In genomic region chrX:24080245-24080644, GRCh38 we compare ENCODE assay signal across 8 cellular contexts. TPM values are rescaled to one million over a fixed set of nuclear protein-coding genes. Genes with fewer than 3 reads are reported as not detected.
DNase-seq lines count a peak whose midpoint lies in the region; ATAC-seq and TF ChIP-seq lines count a peak whose summit lies in the region.
"Not testable (repeated sequence)": the region's sequence is repeated elsewhere in the genome, so short reads cannot be mapped to it uniquely, and the experiment has no call there.

No MANE protein-coding gene starts in this region.

- not testable (repeated sequence) for H3K4me3 ChIP-seq in CD4-positive, CD25-positive, alpha-beta regulatory T cell (ENCODE audit: low read depth, low read length); OCI-LY7 (ENCODE audit: low read depth, low read length, poor library complexity, severe bottlenecking); cardiac muscle cell

- not testable (repeated sequence) for H3K9me2 ChIP-seq in OCI-LY7 (ENCODE audit: insufficient read depth, low read length)

- H3K27ac ChIP-seq in CD4-positive, CD25-positive, alpha-beta regulatory T cell (ENCODE audit: insufficient read depth, low read length, poor library complexity, severe bottlenecking): not testable (repeated sequence)
- H3K27ac ChIP-seq in OCI-LY7 (ENCODE audit: low read depth, low read length, poor library complexity, severe bottlenecking) (peak overlapping the region; percentile 14), cardiac muscle cell (peak overlapping the region; percentile 5)

- BruUV-seq in OCI-LY7 (replicated peaks; lab: Mats Ljungman, UMichigan): not testable (repeated sequence)

- not testable (repeated sequence) for H3K4me2 ChIP-seq in OCI-LY7 (ENCODE audit: low read length)

- not testable (repeated sequence) for H3K9me3 Mint-ChIP-seq in CD4-positive, CD25-positive, alpha-beta regulatory T cell; activated CD4-positive, alpha-beta T cell treated with anti-CD3 and anti-CD28 coated beads, Interleukin-2, amount 10 ng/mL, durations not matched to agents 7 days and 5 days; activated T-helper 2 cell treated with anti-CD3 and anti-CD28 coated beads, Interferon-gamma antibody, Interleukin-2, Interleukin-4, amounts not matched to agents 10 μg/mL and 5 μg/mL and 100 μg/mL, durations not matched to agents 14 hours and 24 hours and 36 hours; stimulated activated effector memory CD8-positive, alpha-beta T cell treated with anti-CD3 and anti-CD28 coated beads, Interleukin-12 subunit alpha, Interleukin-12 subunit beta, amount 100 ng/mL, for 72 hours

- H4K20me1 ChIP-seq in OCI-LY7 (ENCODE audit: insufficient read depth, low read length): not testable (repeated sequence)

- not testable (repeated sequence) for H2AFZ ChIP-seq in OCI-LY7 (ENCODE audit: low read length)

- POLR2A ChIA-PET in OCI-LY7 (lab: Charles Lee): interaction anchor here (0.6 kb wide), 1 partner anchor 1606 kb away, joined by 4 read pairs; no protein-coding TSS in a partner anchor
- POLR2A ChIA-PET in activated CD4-positive, alpha-beta T cell treated with anti-CD3 and anti-CD28 coated beads, Interleukin-2, amount 10 ng/mL, durations not matched to agents 7 days and 5 days (lab: Charles Lee): interaction anchor here (0.8 kb wide), 1 partner anchor 181 kb away, joined by 3 read pairs; no protein-coding TSS in a partner anchor

- H3K27me3 ChIP-seq in CD4-positive, CD25-positive, alpha-beta regulatory T cell (ENCODE audit: control insufficient read depth, insufficient read depth, low read length); cardiac muscle cell: not testable (repeated sequence)

- H3K27me3 Mint-ChIP-seq in CD4-positive, CD25-positive, alpha-beta regulatory T cell; activated CD4-positive, alpha-beta T cell treated with anti-CD3 and anti-CD28 coated beads, Interleukin-2, amount 10 ng/mL, durations not matched to agents 7 days and 5 days; activated T-helper 2 cell treated with anti-CD3 and anti-CD28 coated beads, Interferon-gamma antibody, Interleukin-2, Interleukin-4, amounts not matched to agents 10 μg/mL and 5 μg/mL and 100 μg/mL, durations not matched to agents 14 hours and 24 hours and 36 hours (ENCODE audit: low read depth): not testable (repeated sequence)

- H3K36me3 Mint-ChIP-seq in CD4-positive, CD25-positive, alpha-beta regulatory T cell: peaks cover 28% of the 10 kb centered on the region
- H3K36me3 Mint-ChIP-seq in activated CD4-positive, alpha-beta T cell treated with anti-CD3 and anti-CD28 coated beads, Interleukin-2, amount 10 ng/mL, durations not matched to agents 7 days and 5 days (ENCODE audit: low read depth): peaks cover 18% of the 10 kb centered on the region
- H3K36me3 Mint-ChIP-seq in activated T-helper 2 cell treated with anti-CD3 and anti-CD28 coated beads, Interferon-gamma antibody, Interleukin-2, Interleukin-4, amounts not matched to agents 10 μg/mL and 5 μg/mL and 100 μg/mL, durations not matched to agents 14 hours and 24 hours and 36 hours (ENCODE audit: low read depth): peaks cover 26% of the 10 kb centered on the region
- H3K36me3 Mint-ChIP-seq in stimulated activated effector memory CD8-positive, alpha-beta T cell treated with anti-CD3 and anti-CD28 coated beads, Interleukin-12 subunit alpha, Interleukin-12 subunit beta, amount 100 ng/mL, for 72 hours: peaks cover 15% of the 10 kb centered on the region

- H3K4me1 ChIP-seq in CD4-positive, CD25-positive, alpha-beta regulatory T cell (ENCODE audit: control insufficient read depth, insufficient read depth, low read length, poor library complexity, severe bottlenecking); OCI-LY7 (ENCODE audit: insufficient read depth, low read length, poor library complexity, severe bottlenecking); cardiac muscle cell (ENCODE audit: low read depth): not testable (repeated sequence)

- H3K4me1 Mint-ChIP-seq in CD4-positive, CD25-positive, alpha-beta regulatory T cell: not testable (repeated sequence)
- H3K4me1 Mint-ChIP-seq in activated CD4-positive, alpha-beta T cell treated with anti-CD3 and anti-CD28 coated beads, Interleukin-2, amount 10 ng/mL, durations not matched to agents 7 days and 5 days: peaks cover 14% of the 10 kb centered on the region
- H3K4me1 Mint-ChIP-seq in activated T-helper 2 cell treated with anti-CD3 and anti-CD28 coated beads, Interferon-gamma antibody, Interleukin-2, Interleukin-4, amounts not matched to agents 10 μg/mL and 5 μg/mL and 100 μg/mL, durations not matched to agents 14 hours and 24 hours and 36 hours (ENCODE audit: low read depth): peaks cover 12% of the 10 kb centered on the region
- peaks cover 10% of the 10 kb centered on the region for H3K4me1 Mint-ChIP-seq in stimulated activated effector memory CD8-positive, alpha-beta T cell treated with anti-CD3 and anti-CD28 coated beads, Interleukin-12 subunit alpha, Interleukin-12 subunit beta, amount 100 ng/mL, for 72 hours

- intact Hi-C loops in OCI-LY7 (cut with micrococcal nuclease; ENCODE audit: unreplicated experiment): loop anchor here (1.0 kb wide), 1 partner anchor 70 kb away; no protein-coding TSS in a partner anchor
- intact Hi-C loops in activated T-helper 2 cell treated with anti-CD3 and anti-CD28 coated beads, Interferon-gamma antibody, Interleukin-2, Interleukin-4, amounts not matched to agents 10 μg/mL and 5 μg/mL and 100 μg/mL, durations not matched to agents 14 hours and 24 hours and 36 hours (cut with micrococcal nuclease): loop anchor here (2.0 kb wide), 5 partner anchors 21 to 163 kb away; partner anchors contain the start of gene EIF2S3

- not testable (repeated sequence) for H3K4me3 Mint-ChIP-seq in CD4-positive, CD25-positive, alpha-beta regulatory T cell; activated CD4-positive, alpha-beta T cell treated with anti-CD3 and anti-CD28 coated beads, Interleukin-2, amount 10 ng/mL, durations not matched to agents 7 days and 5 days
- peak overlapping the region; percentile 63 for H3K4me3 Mint-ChIP-seq in activated T-helper 2 cell treated with anti-CD3 and anti-CD28 coated beads, Interferon-gamma antibody, Interleukin-2, Interleukin-4, amounts not matched to agents 10 μg/mL and 5 μg/mL and 100 μg/mL, durations not matched to agents 14 hours and 24 hours and 36 hours (ENCODE audit: low read depth)
- H3K4me3 Mint-ChIP-seq in stimulated activated effector memory CD8-positive, alpha-beta T cell treated with anti-CD3 and anti-CD28 coated beads, Interleukin-12 subunit alpha, Interleukin-12 subunit beta, amount 100 ng/mL, for 72 hours: peak overlapping the region; percentile 40

- not testable (repeated sequence) for TF ChIP-seq CTCF in OCI-LY7 (conservative IDR thresholded peaks at IDR 0.05; ENCODE audit: low read length); cardiac muscle cell (IDR thresholded peaks at IDR 0.05; ENCODE audit: low read depth, low read length)

- ATAC-seq in CD4-positive, CD25-positive, alpha-beta regulatory T cell (ENCODE audit: low read depth in 2 of 2): not testable (repeated sequence)
- ATAC-seq in GM21723 (IDR thresholded peaks at IDR 0.05; ENCODE audit: unreplicated experiment) (peak; percentile 10), HG02884 (IDR thresholded peaks at IDR 0.05; ENCODE audit: unreplicated experiment) (peak; percentile 16)
- peak; percentile 29 for ATAC-seq in stimulated activated effector memory CD8-positive, alpha-beta T cell treated with anti-CD3 and anti-CD28 coated beads, Interleukin-12 subunit alpha, Interleukin-12 subunit beta, amount 100 ng/mL, for 72 hours

- peaks cover 19% of the 10 kb centered on the region for H3K36me3 ChIP-seq in CD4-positive, CD25-positive, alpha-beta regulatory T cell (ENCODE audit: control insufficient read depth, insufficient read depth, low read length)
- H3K36me3 ChIP-seq in OCI-LY7 (ENCODE audit: insufficient read depth, low read length) (peaks cover 38% of the 10 kb centered on the region), cardiac muscle cell (peaks cover 32% of the 10 kb centered on the region)

- H3K9me3 ChIP-seq in CD4-positive, CD25-positive, alpha-beta regulatory T cell (ENCODE audit: control insufficient read depth in 2 of 2, low read length in 2 of 2); OCI-LY7 (ENCODE audit: low read length); cardiac muscle cell (ENCODE audit: low read depth): not testable (repeated sequence)

- not testable (repeated sequence) for H3K79me2 ChIP-seq in OCI-LY7 (ENCODE audit: insufficient read depth, low read depth, low read length)

- CTCF ChIA-PET in OCI-LY7 (lab: Charles Lee; ENCODE audit: unreplicated experiment); activated CD4-positive, alpha-beta T cell treated with anti-CD3 and anti-CD28 coated beads, Interleukin-2, amount 10 ng/mL, durations not matched to agents 7 days and 5 days (lab: Charles Lee): not testable (repeated sequence)

- DNase-seq in CD4-positive, CD25-positive, alpha-beta regulatory T cell; OCI-LY7 (ENCODE audit: low spot score); activated CD4-positive, alpha-beta T cell treated with anti-CD3 and anti-CD28 coated beads, Interleukin-2, amount 10 ng/mL, durations not matched to agents 7 days and 5 days; activated T-helper 2 cell treated with anti-CD3 and anti-CD28 coated beads, Interferon-gamma antibody, Interleukin-2, Interleukin-4, amounts not matched to agents 10 μg/mL and 5 μg/mL and 100 μg/mL, durations not matched to agents 14 hours and 24 hours and 36 hours (ENCODE audit: low spot score); cardiac muscle cell (ENCODE audit: low read depth in 1 of 2, low spot score in 1 of 2); stimulated activated effector memory CD8-positive, alpha-beta T cell treated with anti-CD3 and anti-CD28 coated beads, Interleukin-12 subunit alpha, Interleukin-12 subunit beta, amount 100 ng/mL, for 72 hours (ENCODE audit: low spot score in 2 of 2): not testable (repeated sequence)

- peak overlapping the region; percentile 3 to 91 (median 47) for H3K27ac Mint-ChIP-seq in CD4-positive, CD25-positive, alpha-beta regulatory T cell
- peak overlapping the region; percentile 41 for H3K27ac Mint-ChIP-seq in activated CD4-positive, alpha-beta T cell treated with anti-CD3 and anti-CD28 coated beads, Interleukin-2, amount 10 ng/mL, durations not matched to agents 7 days and 5 days
- H3K27ac Mint-ChIP-seq in activated T-helper 2 cell treated with anti-CD3 and anti-CD28 coated beads, Interferon-gamma antibody, Interleukin-2, Interleukin-4, amounts not matched to agents 10 μg/mL and 5 μg/mL and 100 μg/mL, durations not matched to agents 14 hours and 24 hours and 36 hours: peak overlapping the region; percentile 89
- peak overlapping the region; percentile 48 for H3K27ac Mint-ChIP-seq in stimulated activated effector memory CD8-positive, alpha-beta T cell treated with anti-CD3 and anti-CD28 coated beads, Interleukin-12 subunit alpha, Interleukin-12 subunit beta, amount 100 ng/mL, for 72 hours

RNA-seq across cellular contexts. Expression of gene EIF2S3, which starts 25.5 kb away (rescaled TPM):
- 228 TPM for total RNA-seq in CD4-positive, CD25-positive, alpha-beta regulatory T cell
- 100 to 1,000 TPM in 2 of 4 donors, 10 to 100 TPM in 2; 55.7 to 137 (median 111) TPM for polyA plus RNA-seq in CD4-positive, CD25-positive, alpha-beta regulatory T cell
- 231 and 243 TPM in 2 replicates for total RNA-seq in OCI-LY7 (2014; rRNA removed; shearing (Covaris generic))
- total RNA-seq in OCI-LY7 (2022) (405 and 440 TPM in 2 replicates), cardiac muscle cell (196 and 246 TPM in 2 replicates)
- 100 to 1,000 TPM; 199 to 209 TPM for total RNA-seq in activated CD4-positive, alpha-beta T cell treated with anti-CD3 and anti-CD28 coated beads, Interleukin-2, amount 10 ng/mL, durations not matched to agents 7 days and 5 days
- total RNA-seq in activated T-helper 2 cell treated with anti-CD3 and anti-CD28 coated beads, Interferon-gamma antibody, Interleukin-2, Interleukin-4, amounts not matched to agents 10 μg/mL and 5 μg/mL and 100 μg/mL, durations not matched to agents 14 hours and 24 hours and 36 hours: 188 and 189 TPM in 2 replicates
- 76.4 and 108 TPM in 2 replicates for polyA plus RNA-seq in cardiac muscle cell

RNA-seq across cellular contexts. Expression of gene KLHL15, which starts 53.3 kb away (rescaled TPM):
- 29.2 TPM for total RNA-seq in CD4-positive, CD25-positive, alpha-beta regulatory T cell
- polyA plus RNA-seq in CD4-positive, CD25-positive, alpha-beta regulatory T cell: 1 to 10 TPM; 1.8 to 2.2 (median 2.0) TPM
- 10.8 and 13.4 TPM in 2 replicates for total RNA-seq in OCI-LY7 (2014; rRNA removed; shearing (Covaris generic))
- 13.8 and 16.6 TPM in 2 replicates for total RNA-seq in OCI-LY7 (2022)
- 1 to 10 TPM; 8.6 to 9.6 TPM for total RNA-seq in activated CD4-positive, alpha-beta T cell treated with anti-CD3 and anti-CD28 coated beads, Interleukin-2, amount 10 ng/mL, durations not matched to agents 7 days and 5 days
- total RNA-seq in activated T-helper 2 cell treated with anti-CD3 and anti-CD28 coated beads, Interferon-gamma antibody, Interleukin-2, Interleukin-4, amounts not matched to agents 10 μg/mL and 5 μg/mL and 100 μg/mL, durations not matched to agents 14 hours and 24 hours and 36 hours: 10.3 and 11.3 TPM in 2 replicates
- total RNA-seq in cardiac muscle cell: 9.9 and 15.8 TPM in 2 replicates
- polyA plus RNA-seq in cardiac muscle cell: 3.5 and 8.4 TPM in 2 replicates
